In the genomic region with DNA sequence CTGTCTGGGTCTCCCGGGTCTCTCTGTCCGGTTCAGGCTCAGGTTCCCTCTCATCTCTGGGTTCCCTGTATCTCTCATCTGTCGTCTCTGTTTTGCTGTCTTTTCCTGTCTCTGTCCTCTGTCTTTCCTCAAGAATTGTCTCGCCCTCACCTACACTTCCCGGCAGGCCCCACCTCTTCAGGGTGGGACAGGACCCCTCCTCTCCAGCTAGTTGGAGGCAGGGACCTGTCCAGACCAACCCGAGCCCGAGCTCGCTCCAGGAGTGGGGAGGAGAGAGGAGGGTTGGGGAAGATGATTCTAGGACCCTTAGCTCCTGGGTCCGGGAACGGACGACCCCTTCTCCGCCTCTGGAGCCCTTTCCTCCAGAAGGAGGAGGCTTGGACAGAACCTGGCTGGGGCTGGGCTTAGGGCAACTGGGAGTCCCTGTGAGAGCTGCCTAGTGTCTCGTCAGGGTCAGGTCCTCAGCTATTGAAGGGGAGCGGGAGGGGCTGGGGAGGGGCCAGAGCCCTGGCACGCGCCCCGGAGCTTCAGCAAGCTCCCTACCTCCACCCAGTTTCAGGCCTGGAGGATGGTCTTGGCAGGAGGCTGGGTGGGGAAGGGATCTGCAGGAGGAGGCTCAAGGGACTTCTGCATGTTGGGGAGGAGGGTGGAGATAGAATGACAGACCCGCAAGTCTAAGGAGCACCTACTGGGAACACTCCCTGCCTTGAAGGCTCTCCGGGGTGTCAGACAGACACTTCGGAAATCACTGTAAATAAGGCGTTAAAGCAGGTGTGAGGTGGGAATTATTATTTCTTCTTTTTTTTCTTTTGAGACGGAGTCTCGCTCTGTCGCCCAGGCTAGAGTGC, we compare ENCODE assay signal across 8 cellular contexts. TPM values are rescaled to one million over a fixed set of nuclear protein-coding genes. Genes with fewer than 3 reads are reported as not detected.
DNase-seq lines count a peak whose midpoint lies in the region; ATAC-seq and TF ChIP-seq lines count a peak whose summit lies in the region.

No MANE protein-coding gene starts in this region.

- ATAC-seq in activated T-cell treated with anti-CD3 and anti-CD28 coated beads, Interleukin-2, amount 50 U/mL, for 4 hours: no peak
- ATAC-seq in HG03520 (IDR thresholded peaks at IDR 0.05; ENCODE audit: unreplicated experiment): no peak

- peaks cover 3% of the 10 kb centered on the region for H3K36me3 Mint-ChIP-seq in activated CD4-positive, alpha-beta T cell treated with anti-CD3 and anti-CD28 coated beads, Interleukin-2, amount 10 ng/mL, durations not matched to agents 7 days and 5 days (ENCODE audit: low read depth)
- no peaks in the 10 kb centered on the region for H3K36me3 Mint-ChIP-seq in activated T-cell treated with anti-CD3 and anti-CD28 coated beads, Interleukin-2, amount 50 U/mL, for 4 hours (ENCODE audit: insufficient read depth)

- DNase-seq in activated CD4-positive, alpha-beta T cell treated with anti-CD3 and anti-CD28 coated beads, Interleukin-2, amount 10 ng/mL, durations not matched to agents 7 days and 5 days: no peak
- DNase-seq in activated CD4-positive, alpha-beta T cell treated with anti-CD3 and anti-CD28 coated beads, Interleukin-2, amount 50 U/mL, for 4 hours: no peak
- DNase-seq in activated T-cell treated with anti-CD3 and anti-CD28 coated beads, Interleukin-2, amount 50 U/mL, for 4 hours: no peak
- DNase-seq in left ventricle myocardium inferior: peak; percentile 54
- no peak for DNase-seq in skeletal muscle cell (ENCODE audit: low read depth)
- no peak for DNase-seq in stimulated activated naive CD4-positive, alpha-beta T cell treated with Interleukin-2 at 50 U/mL for 16 hours (lab: John Stamatoyannopoulos, UW)
- DNase-seq in ureter (ENCODE audit: low spot score): no peak

- H3K27me3 ChIP-seq in left ventricle myocardium inferior (ENCODE audit: low read depth): peaks cover 23% of the 10 kb centered on the region

- TF ChIP-seq CTCF in left ventricle myocardium inferior (IDR thresholded peaks at IDR 0.05; ENCODE audit: borderline replicate concordance): no peak

- peaks cover 64% of the 10 kb centered on the region for H3K4me1 Mint-ChIP-seq in activated CD4-positive, alpha-beta T cell treated with anti-CD3 and anti-CD28 coated beads, Interleukin-2, amount 10 ng/mL, durations not matched to agents 7 days and 5 days
- H3K4me1 Mint-ChIP-seq in activated T-cell treated with anti-CD3 and anti-CD28 coated beads, Interleukin-2, amount 50 U/mL, for 4 hours (ENCODE audit: low read depth): peaks cover 49% of the 10 kb centered on the region

- peak overlapping the region; percentile 86 for H3K27ac Mint-ChIP-seq in activated CD4-positive, alpha-beta T cell treated with anti-CD3 and anti-CD28 coated beads, Interleukin-2, amount 10 ng/mL, durations not matched to agents 7 days and 5 days

- H3K9me3 ChIP-seq in left ventricle myocardium inferior (replicated peaks): no peaks in the 10 kb centered on the region

- peak overlapping the region; percentile 80 for H3K27ac ChIP-seq in left ventricle myocardium inferior (replicated peaks)

- peak overlapping the region; percentile 89 for H3K4me3 Mint-ChIP-seq in activated CD4-positive, alpha-beta T cell treated with anti-CD3 and anti-CD28 coated beads, Interleukin-2, amount 10 ng/mL, durations not matched to agents 7 days and 5 days
- peak overlapping the region; percentile 92 for H3K4me3 Mint-ChIP-seq in activated T-cell treated with anti-CD3 and anti-CD28 coated beads, Interleukin-2, amount 50 U/mL, for 4 hours

- intact Hi-C loops in left ventricle myocardium inferior (cut with micrococcal nuclease): no loop called here

- H3K4me1 ChIP-seq in left ventricle myocardium inferior: peaks cover 49% of the 10 kb centered on the region

- CTCF ChIA-PET in activated CD4-positive, alpha-beta T cell treated with anti-CD3 and anti-CD28 coated beads, Interleukin-2, amount 10 ng/mL, durations not matched to agents 7 days and 5 days (lab: Charles Lee): interaction anchor here (0.9 to 1.7 kb wide), 4 partner anchors 10 to 309 kb away, joined by 3 to 7 read pairs (median 4); partner anchors contain the start of gene SRSF4

- no peaks in the 10 kb centered on the region for H3K9me3 Mint-ChIP-seq in activated CD4-positive, alpha-beta T cell treated with anti-CD3 and anti-CD28 coated beads, Interleukin-2, amount 10 ng/mL, durations not matched to agents 7 days and 5 days
- peaks cover 3% of the 10 kb centered on the region for H3K9me3 Mint-ChIP-seq in activated T-cell treated with anti-CD3 and anti-CD28 coated beads, Interleukin-2, amount 50 U/mL, for 4 hours

- H3K36me3 ChIP-seq in left ventricle myocardium inferior: no peaks in the 10 kb centered on the region

- H3K27me3 Mint-ChIP-seq in activated CD4-positive, alpha-beta T cell treated with anti-CD3 and anti-CD28 coated beads, Interleukin-2, amount 10 ng/mL, durations not matched to agents 7 days and 5 days: no peaks in the 10 kb centered on the region
- no peaks in the 10 kb centered on the region for H3K27me3 Mint-ChIP-seq in activated T-cell treated with anti-CD3 and anti-CD28 coated beads, Interleukin-2, amount 50 U/mL, for 4 hours (ENCODE audit: low read depth)

- POLR2A ChIA-PET in activated CD4-positive, alpha-beta T cell treated with anti-CD3 and anti-CD28 coated beads, Interleukin-2, amount 10 ng/mL, durations not matched to agents 7 days and 5 days (lab: Charles Lee): no interaction called here

- H3K4me3 ChIP-seq in left ventricle myocardium inferior (peak overlapping the region; percentile 84), skeletal muscle cell (ENCODE audit: low read depth, low read length) (peak overlapping the region; percentile 64)

RNA-seq across cellular contexts. Expression of gene EPB41, which starts 26.3 kb away (rescaled TPM):
- 100 to 1,000 TPM; 163 to 198 TPM for total RNA-seq in activated CD4-positive, alpha-beta T cell treated with anti-CD3 and anti-CD28 coated beads, Interleukin-2, amount 10 ng/mL, durations not matched to agents 7 days and 5 days
- 10 to 100 TPM; 64.3 to 66.3 (median 65.8) TPM for total RNA-seq in activated T-cell treated with anti-CD3 and anti-CD28 coated beads, Interleukin-2, amount 50 U/mL, for 4 hours
- total RNA-seq in left ventricle myocardium inferior (23.4 TPM), ureter (109 TPM)
